Comparison of ENCODE assay signal across 8 cellular contexts in genomic region chr4:110193822-110194761, GRCh38. TPM values are rescaled to one million over a fixed set of nuclear protein-coding genes. Genes with fewer than 3 reads are reported as not detected.
DNase-seq lines count a peak whose midpoint lies in the region; ATAC-seq and TF ChIP-seq lines count a peak whose summit lies in the region.

No MANE protein-coding gene starts in this region.

- H3K27ac Mint-ChIP-seq in activated naive CD4-positive, alpha-beta T cell treated with anti-CD3 and anti-CD28 coated beads, Interleukin-2, amount 50 U/mL, for 72 hours: peak overlapping the region; percentile 36 to 80
- H3K27ac Mint-ChIP-seq in progenitor cell of endocrine pancreas: peak overlapping the region; percentile 88

- ATAC-seq in GM21723 (IDR thresholded peaks at IDR 0.05; ENCODE audit: unreplicated experiment): peak; percentile 64
- peak; percentile 82 to 83 for ATAC-seq in activated naive CD4-positive, alpha-beta T cell treated with anti-CD3 and anti-CD28 coated beads, Interleukin-2, amount 50 U/mL, for 72 hours

- peak; percentile 54 for DNase-seq in EL
- peak; percentile 96 for DNase-seq in Jurkat, Clone E6-1 (ENCODE audit: low read depth, low spot score)
- DNase-seq in SHP77 treated with DMSO at 0.1 percent for 48 hours (lab: John Stamatoyannopoulos, UW): peak; percentile 66
- peak; percentile 62 to 80 for DNase-seq in activated naive CD4-positive, alpha-beta T cell treated with anti-CD3 and anti-CD28 coated beads, Interleukin-2, amount 50 U/mL, for 72 hours (ENCODE audit: low spot score in 2 of 2)
- DNase-seq in head of caudate nucleus: peak; percentile 76 to 98 (median 92)
- peak; percentile 18 for DNase-seq in progenitor cell of endocrine pancreas (ENCODE audit: low spot score, unreplicated experiment)
- no peak for DNase-seq in T1000 (lab: John Stamatoyannopoulos, UW)

- peak overlapping the region; percentile 20 for H3K4me3 Mint-ChIP-seq in progenitor cell of endocrine pancreas (ENCODE audit: low read depth)

- intact Hi-C loops in head of caudate nucleus (cut with DNase I): no loop called here

- no peak overlapping the region for H3K4me3 ChIP-seq in Jurkat, Clone E6-1 (ENCODE audit: low read length)

- H3K9me3 Mint-ChIP-seq in activated naive CD4-positive, alpha-beta T cell treated with anti-CD3 and anti-CD28 coated beads, Interleukin-2, amount 50 U/mL, for 72 hours: no peaks in the 10 kb centered on the region
- H3K9me3 Mint-ChIP-seq in progenitor cell of endocrine pancreas (ENCODE audit: low read depth): no peaks in the 10 kb centered on the region

- H3K36me3 Mint-ChIP-seq in activated naive CD4-positive, alpha-beta T cell treated with anti-CD3 and anti-CD28 coated beads, Interleukin-2, amount 50 U/mL, for 72 hours: peaks cover 7 to 8% of the 10 kb centered on the region in 2 donors
- peaks cover 2% of the 10 kb centered on the region for H3K36me3 Mint-ChIP-seq in progenitor cell of endocrine pancreas (ENCODE audit: insufficient read depth)

- no peaks in the 10 kb centered on the region for H3K27me3 Mint-ChIP-seq in progenitor cell of endocrine pancreas

- peaks cover 29% of the 10 kb centered on the region for H3K4me1 Mint-ChIP-seq in progenitor cell of endocrine pancreas (ENCODE audit: low read depth)

- no peak for TF ChIP-seq CTCF in progenitor cell of endocrine pancreas (IDR thresholded peaks at IDR 0.05; ENCODE audit: unreplicated experiment)

RNA-seq across cellular contexts. Expression of gene ELOVL6, which starts 4.3 kb away (rescaled TPM):
- 11.0 TPM for polyA plus RNA-seq in Jurkat, Clone E6-1 (2012; ENCODE audit: insufficient read depth, insufficient read length)
- 1 to 10 TPM; 5.6 to 8.9 TPM for total RNA-seq in activated naive CD4-positive, alpha-beta T cell treated with anti-CD3 and anti-CD28 coated beads, Interleukin-2, amount 50 U/mL, for 72 hours
- total RNA-seq in progenitor cell of endocrine pancreas: 34.3 and 38.6 TPM in 2 replicates
